ENCODE assay signal across 13 cellular contexts in the genomic region with DNA sequence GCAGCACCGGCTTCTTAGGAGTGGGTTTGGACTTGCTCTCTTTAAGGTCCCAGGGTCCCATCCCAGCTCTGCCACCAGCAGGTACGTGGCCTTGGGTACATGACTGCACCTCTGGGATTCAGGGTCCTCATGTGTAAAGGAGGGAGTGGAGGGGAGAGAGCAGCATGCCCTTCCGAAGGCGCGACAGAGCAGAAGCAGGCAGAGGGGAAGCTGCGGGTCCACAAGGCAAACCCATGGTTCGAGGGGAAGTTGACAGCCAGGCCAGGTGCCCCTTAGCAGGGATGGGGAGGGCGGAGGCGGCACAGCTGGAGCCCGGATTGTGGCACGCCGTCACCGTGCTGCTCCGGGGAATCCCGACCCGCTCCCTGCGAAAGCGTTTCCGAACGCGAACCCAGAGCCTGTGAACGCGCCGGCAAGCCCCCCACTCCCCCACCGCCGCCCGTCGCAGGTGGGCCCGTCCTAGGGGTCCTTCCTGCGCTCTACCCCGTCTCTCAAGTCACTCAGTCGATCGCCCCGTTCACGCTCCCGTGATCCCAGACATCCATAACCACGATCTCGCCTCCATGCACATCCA. TPM values are rescaled to one million over a fixed set of nuclear protein-coding genes. Genes with fewer than 3 reads are reported as not detected.
DNase-seq lines count a peak whose midpoint lies in the region; ATAC-seq and TF ChIP-seq lines count a peak whose summit lies in the region.
"Had no signal": no experiment of that assay in that cellular context is flagged by ENCODE, and none has a peak within 500 bp of the region (broad histone marks: within the 10 kb centered on the region; RNA-seq: fewer than 3 reads in every experiment).

No MANE protein-coding gene starts in this region.

- H4K91ac ChIP-seq in mesenchymal stem cell (ENCODE audit: low read length): peak overlapping the region; percentile 70

- H2AK5ac ChIP-seq in mesenchymal stem cell (ENCODE audit: low read length, severe bottlenecking): no peak overlapping the region

- H3K18ac ChIP-seq in mesenchymal stem cell (ENCODE audit: low read depth in 1 of 2, low read length in 2 of 2): peak overlapping the region in 1 of 2 experiments; percentile 99

- H2BK12ac ChIP-seq in mesenchymal stem cell (ENCODE audit: low read length in 2 of 2): peak overlapping the region; percentile 57 to 75

- H3K27me3 ChIP-seq in heart right ventricle (peaks cover 33 to 58% (median 48%) of the 10 kb centered on the region in 7 donors), duodenal mucosa (ENCODE audit: control insufficient read depth in 1 of 2, insufficient read depth in 2 of 2, low read length in 2 of 2) (peaks cover 39 to 40% of the 10 kb centered on the region in 2 donors), mesenchymal stem cell (ENCODE audit: control insufficient read depth in 1 of 2, insufficient read depth in 1 of 2, low read length in 2 of 2) (peaks cover 0 to 52% of the 10 kb centered on the region in 2 experiments), upper lobe of left lung (peaks cover 0 to 41% (median 33%) of the 10 kb centered on the region in 4 donors), aorta (ENCODE audit: control insufficient read depth in 1 of 2, insufficient read depth in 2 of 2, low read length in 1 of 2) (no peaks in the 10 kb centered on the region)

- H3K23ac ChIP-seq in mesenchymal stem cell (ENCODE audit: low read length in 2 of 2): no peak overlapping the region

- H3K4me3 ChIP-seq in heart right ventricle (peak overlapping the region in 9 of 10 donors; percentile 46 to 81 (median 67)), duodenal mucosa (ENCODE audit: low read depth in 1 of 2, low read length in 2 of 2) (no peak overlapping the region), mesenchymal stem cell (ENCODE audit: insufficient read depth in 1 of 2, low read depth in 1 of 2, low read length in 2 of 2) (no peak overlapping the region), upper lobe of left lung (peak overlapping the region; percentile 4 to 63 (median 58)), aorta (ENCODE audit: low read length in 2 of 2) (no peak overlapping the region)

- H2BK5ac ChIP-seq in mesenchymal stem cell (ENCODE audit: low read depth, low read length, poor library complexity, severe bottlenecking): no peak overlapping the region

- no peak for TF ChIP-seq CTCF in heart right ventricle (IDR thresholded peaks at IDR 0.05)
- TF ChIP-seq CTCF in upper lobe of left lung (IDR thresholded peaks at IDR 0.05): no peak

- H3K9ac ChIP-seq in duodenal mucosa (ENCODE audit: low read depth in 1 of 2, low read length in 2 of 2): no peak overlapping the region
- H3K9ac ChIP-seq in mesenchymal stem cell (ENCODE audit: low read length): no peak overlapping the region

- peak overlapping the region; percentile 71 to 88 (median 84) for H3K27ac ChIP-seq in heart right ventricle
- H3K27ac ChIP-seq in duodenal mucosa (ENCODE audit: low read depth, low read length): peak overlapping the region; percentile 32
- H3K27ac ChIP-seq in mesenchymal stem cell (ENCODE audit: low read length, poor library complexity, severe bottlenecking): no peak overlapping the region
- H3K27ac ChIP-seq in upper lobe of left lung: peak overlapping the region; percentile 90 to 97 (median 92)
- no peak overlapping the region for H3K27ac ChIP-seq in aorta (ENCODE audit: low read depth in 1 of 2, low read length in 2 of 2)

- WGBS in heart right ventricle, 2 donors: 33 to 50% methylated on average over 38 of the region's 38 CpGs
- 51% methylated on average over 38 of the region's 38 CpGs for WGBS in mesenchymal stem cell
- 48 to 56% methylated on average over 32 to 38 of the region's 38 CpGs for WGBS in upper lobe of left lung, 2 donors
- WGBS in aorta, 2 donors: 82 to 90% methylated on average over 37 to 38 of the region's 38 CpGs

- no peak for TF ChIP-seq EP300 in upper lobe of left lung (IDR thresholded peaks at IDR 0.05)

- H3K4me2 ChIP-seq in mesenchymal stem cell (ENCODE audit: low read length, poor library complexity, severe bottlenecking): no peak overlapping the region

- no peaks in the 10 kb centered on the region for H3K79me1 ChIP-seq in mesenchymal stem cell (replicated peaks; ENCODE audit: low read length, poor library complexity, severe bottlenecking)

- H3K4me1 ChIP-seq in heart right ventricle (peaks cover 13 to 54% (median 32%) of the 10 kb centered on the region in 9 donors), duodenal mucosa (ENCODE audit: control insufficient read depth in 1 of 2, insufficient read depth in 2 of 2, low read length in 2 of 2) (peaks cover 5 to 12% of the 10 kb centered on the region in 2 donors), mesenchymal stem cell (ENCODE audit: control insufficient read depth, insufficient read depth, low read depth, low read length) (peaks cover 38% of the 10 kb centered on the region), upper lobe of left lung (peaks cover 27 to 43% (median 33%) of the 10 kb centered on the region in 4 donors), aorta (ENCODE audit: control insufficient read depth in 1 of 2, insufficient read depth in 2 of 2, low read length in 2 of 2) (no peaks in the 10 kb centered on the region)

- no peak for ATAC-seq in heart right ventricle
- ATAC-seq in Right ventricle myocardium superior (ENCODE audit: poor library complexity): no peak
- ATAC-seq in upper lobe of left lung (ENCODE audit: low FRiP score in 2 of 2): no peak
- ATAC-seq in aorta (ENCODE audit: low FRiP score): no peak

- intact Hi-C loops in heart right ventricle (cut with DNase I): loop anchor here in 6 of 10 donors (5.0 to 10.0 kb wide), 5 partner anchors 141 to 671 kb away; no protein-coding TSS in a partner anchor
- intact Hi-C loops in Right ventricle myocardium superior (cut with DNase I): loop anchor here (10.0 kb wide), 1 partner anchor 391 kb away; no protein-coding TSS in a partner anchor
- intact Hi-C loops in aorta (cut with DNase I): loop anchor here (5.0 to 10.0 kb wide), 7 partner anchors 83 to 671 kb away; no protein-coding TSS in a partner anchor

- H2AFZ ChIP-seq in mesenchymal stem cell (ENCODE audit: low read depth, low read length): no peak overlapping the region

- H3K9me3 ChIP-seq in heart right ventricle (no peaks in the 10 kb centered on the region), duodenal mucosa (ENCODE audit: control insufficient read depth in 1 of 2, low read length in 2 of 2) (no peaks in the 10 kb centered on the region), mesenchymal stem cell (ENCODE audit: control insufficient read depth, low read length) (no peaks in the 10 kb centered on the region), upper lobe of left lung (no peaks in the 10 kb centered on the region), aorta (ENCODE audit: control insufficient read depth, low read length) (no peaks in the 10 kb centered on the region)

- H3K4ac ChIP-seq in mesenchymal stem cell (ENCODE audit: low read depth in 1 of 2, low read length in 2 of 2): peak overlapping the region in 1 of 2 experiments; percentile 59

- no peak overlapping the region for H3K14ac ChIP-seq in mesenchymal stem cell (ENCODE audit: low read length in 2 of 2)

- no peak for DNase-seq in heart right ventricle
- no peak for DNase-seq in Right ventricle myocardium superior
- DNase-seq in mesenchymal stem cell: no peak
- DNase-seq in upper lobe of left lung: peak in 1 of 2 donors; percentile 81
- DNase-seq in NOMO-1 treated with DMSO at 0.1 percent for 48 hours (lab: John Stamatoyannopoulos, UW; ENCODE audit: unreplicated experiment): no peak
- DNase-seq in RKO (ENCODE audit: low spot score): no peak
- DNase-seq in aorta: no peak
- DNase-seq: effector CD4-positive, alpha-beta T cell; NCI-H1694 treated with DMSO at 0.1 percent for 48 hours had no signal

- H3K36me3 ChIP-seq in heart right ventricle (no peaks in the 10 kb centered on the region), duodenal mucosa (ENCODE audit: control insufficient read depth in 1 of 2, insufficient read depth in 2 of 2, low read length in 2 of 2) (no peaks in the 10 kb centered on the region), mesenchymal stem cell (ENCODE audit: control insufficient read depth in 1 of 2, insufficient read depth in 2 of 2, low read depth in 1 of 2, low read length in 2 of 2) (no peaks in the 10 kb centered on the region), upper lobe of left lung (peaks cover 0 to 4% (median 0%) of the 10 kb centered on the region in 4 donors), aorta (ENCODE audit: control insufficient read depth in 1 of 2, insufficient read depth in 2 of 2, low read length in 1 of 2) (no peaks in the 10 kb centered on the region)

- peak overlapping the region; percentile 34 for H2BK15ac ChIP-seq in mesenchymal stem cell (ENCODE audit: low read depth, poor library complexity, severe bottlenecking)

- no peak for TF ChIP-seq POLR2A in upper lobe of left lung (IDR thresholded peaks at IDR 0.05)

- no peak overlapping the region for H4K8ac ChIP-seq in mesenchymal stem cell (ENCODE audit: low read length)

- no peak overlapping the region for H2BK120ac ChIP-seq in mesenchymal stem cell (ENCODE audit: low read depth, low read length)

RNA-seq across cellular contexts. Expression of a gene that starts 4.1 kb away (rescaled TPM):
- 10 to 100 TPM in 5 of 10 donors, 1 to 10 TPM in 5; 4.6 to 21.8 (median 10.0) TPM for total RNA-seq in heart right ventricle
- 10 to 100 TPM; 13.4 to 31.1 TPM for polyA plus RNA-seq in heart right ventricle
- 13.1 TPM for total RNA-seq in Right ventricle myocardium superior
- 118 TPM for polyA plus RNA-seq in mesenchymal stem cell (2013, experiment 1 of 2)
- polyA plus RNA-seq in mesenchymal stem cell (2013, experiment 2 of 2): 123 TPM
- total RNA-seq in upper lobe of left lung: 100 to 1,000 TPM in 2 of 6 donors, 10 to 100 TPM in 4; 22.4 to 130 (median 92.7) TPM
- 10 to 100 TPM; 28.9 to 42.6 TPM for total RNA-seq in aorta
- 100 to 1,000 TPM in 1 of 2 donors, 10 to 100 TPM in 1; 11.5 to 116 TPM for polyA plus RNA-seq in aorta

RNA-seq across cellular contexts. Expression of a gene that starts 56.7 kb away (rescaled TPM):
- total RNA-seq in heart right ventricle (not detected), Right ventricle myocardium superior (not detected), upper lobe of left lung (10 to 100 TPM; 10.2 to 69.1 (median 22.7) TPM), aorta (under 1 TPM; 0.23 to 0.27 TPM)
- polyA plus RNA-seq in heart right ventricle (under 1 TPM in 1 of 2 donors, not detected in 1; 0.03 TPM), aorta (not detected)
- polyA plus RNA-seq in mesenchymal stem cell (2013, experiment 1 of 2): not detected
- polyA plus RNA-seq in mesenchymal stem cell (2013, experiment 2 of 2): not detected
- total RNA-seq: LHCN-M2, lung microvascular endothelial cell, omental fat pad had no signal

Comparison
In these comparisons a context has a peak if more than half of its experiments do, and no peak if none do; other contexts are left out.
1. H3K27ac ChIP-seq: peak in heart right ventricle (10 of 10), duodenal mucosa (single experiment) and upper lobe of left lung (4 of 4); none in mesenchymal stem cell (single experiment) and aorta (0 of 2).
2. H3K4me3 ChIP-seq: peak in heart right ventricle (9 of 10) and upper lobe of left lung (4 of 4); none in duodenal mucosa (0 of 2), mesenchymal stem cell (0 of 2) and aorta (0 of 2).
3. RNA of a gene that starts 56.7 kb away (total RNA-seq): 10.2 to 69.1 TPM in upper lobe of left lung; 0.23 to 0.27 TPM in aorta, not detected in heart right ventricle and not detected in Right ventricle myocardium superior (single experiment); every median in the first group is over 4 times any median in the second.